ENCODE assay signal across 9 cellular contexts in genomic region chr1:51622455-51622913, GRCh38. TPM values are rescaled to one million over a fixed set of nuclear protein-coding genes. Genes with fewer than 3 reads are reported as not detected.
A peak's percentile ranks its signal among the peaks of the same experiment; 100 is the strongest.
DNase-seq lines count a peak whose midpoint lies in the region; ATAC-seq, FAIRE-seq and TF ChIP-seq lines count a peak whose summit lies in the region.
"Had no signal": no experiment of that assay in that cellular context is flagged by ENCODE, and none has a peak within 500 bp of the region (broad histone marks: within the 10 kb centered on the region; RNA-seq: fewer than 3 reads in every experiment).

No MANE protein-coding gene starts in this region.

- no peak overlapping the region for H2AFZ ChIP-seq in neural progenitor cell (replicated peaks)
- H2AFZ ChIP-seq: parathyroid adenoma had no signal

- no peaks in the 10 kb centered on the region for H3K36me3 ChIP-seq in neural progenitor cell

- no peak for TF ChIP-seq RAD21 in A549 (conservative IDR thresholded peaks at IDR 0.05 in 1 of 2, IDR thresholded peaks at IDR 0.05 in 1 of 2)

- FAIRE-seq in A549 (lab: Jason Lieb, UNC), result no peak

- no peaks in the 10 kb centered on the region for H3K27me3 Mint-ChIP-seq in neural progenitor cell (ENCODE audit: insufficient read depth, low read depth)

- no peaks in the 10 kb centered on the region for H3K9me3 ChIP-seq in A549
- H3K9me3 ChIP-seq in neural progenitor cell (ENCODE audit: low read depth), result no peaks in the 10 kb centered on the region

- H3K4me2 ChIP-seq in A549 (peak overlapping the region; percentile 66), neural progenitor cell (no peak overlapping the region)

- no peak overlapping the region for H3K27ac Mint-ChIP-seq in neural progenitor cell

- no peaks in the 10 kb centered on the region for H3K9me3 Mint-ChIP-seq in neural progenitor cell

- H3K4me3 ChIP-seq in A549 (no peak overlapping the region), neural progenitor cell (no peak overlapping the region)

- 0% methylated on average over 2 of the region's 2 CpGs for WGBS in A549 (ENCODE audit: missing lambda C conversion rate)

- H3K27ac ChIP-seq in A549 (peak overlapping the region; percentile 60 to 62), neural progenitor cell (no peak overlapping the region)
- H3K27ac ChIP-seq: parathyroid adenoma had no signal

- H4K20me1 ChIP-seq in neural progenitor cell (ENCODE audit: low read depth), result peaks cover 3% of the 10 kb centered on the region

- ATAC-seq in A549 (peak; percentile 78 to 82; a peak in 5 of 6 replicates), GM21367 (IDR thresholded peaks at IDR 0.05; ENCODE audit: unreplicated experiment) (no peak)

- CTCF ChIA-PET in A549 (lab: Yijun Ruan, JAX), result interaction anchor here (0.7 to 1.1 kb wide), 2 partner anchors 26 to 147 kb away, joined by 3 read pairs; no protein-coding TSS in a partner anchor

- H3K36me3 Mint-ChIP-seq in neural progenitor cell, result no peaks in the 10 kb centered on the region

- peaks cover 13% of the 10 kb centered on the region for H3K4me1 Mint-ChIP-seq in neural progenitor cell

- H3F3A ChIP-seq in neural progenitor cell (ENCODE audit: low read depth), result no peaks in the 10 kb centered on the region

- no peak overlapping the region for H3K4me3 Mint-ChIP-seq in neural progenitor cell

- H3K79me2 ChIP-seq in neural progenitor cell (ENCODE audit: low read depth), result peaks cover 62% of the 10 kb centered on the region
- H3K79me2 ChIP-seq: parathyroid adenoma had no signal

- TF ChIP-seq CTCF in A549 (IDR thresholded peaks at IDR 0.05) (no peak), neural progenitor cell (IDR thresholded peaks at IDR 0.05) (no peak)

- TF ChIP-seq EP300 in A549 (IDR thresholded peaks at IDR 0.05), result no peak

- POLR2A ChIA-PET in A549 (lab: Yijun Ruan, JAX), result no interaction called here

- TF ChIP-seq POLR2A in A549 (IDR thresholded peaks at IDR 0.05; ENCODE audit: low read length), result no peak

- H3K27me3 ChIP-seq in neural progenitor cell, result no peaks in the 10 kb centered on the region

- H3K9ac ChIP-seq in neural progenitor cell, result no peak overlapping the region
- H3K9ac ChIP-seq: parathyroid adenoma had no signal

- peaks cover 74% of the 10 kb centered on the region for H3K4me1 ChIP-seq in A549
- peaks cover 12% of the 10 kb centered on the region for H3K4me1 ChIP-seq in neural progenitor cell
- H3K4me1 ChIP-seq: parathyroid adenoma had no signal

- DNase-seq in A549 (ENCODE audit: low read depth in 1 of 2, low spot score in 1 of 2) (peak; percentile 43 to 87), HCEC 1CT (peak; percentile 59), NCI-H748 treated with DMSO at 0.1 percent for 48 hours (lab: John Stamatoyannopoulos, UW) (peak; percentile 72), cerebellar cortex (ENCODE audit: low spot score) (peak; percentile 32), mucosa of gallbladder (ENCODE audit: low spot score) (peak; percentile 62), neural progenitor cell (ENCODE audit: low spot score) (no peak), activated gamma-delta T cell treated with Interleukin-2 at 50 U/mL for 16 hours (no peak)

TF ChIP-seq in A549, 52 proteins besides CTCF, POLR2A, EP300 and RAD21:
- 0 out of 2 replicates have a peak, but pooled peaks have one; percentile 11 for TF ChIP-seq JUNB (IDR thresholded peaks at IDR 0.05)
- peak; percentile 46; the same call in 1 of the 2 replicates for TF ChIP-seq FOSL2 (IDR thresholded peaks at IDR 0.05)
- peak; percentile 74 for TF ChIP-seq FOSL2 (CRISPR knock-in tag; IDR thresholded peaks at IDR 0.05)
- TF ChIP-seq SREBF2 (IDR thresholded peaks at IDR 0.05), result no peak
- peak; percentile 12 for TF ChIP-seq MAFK (IDR thresholded peaks at IDR 0.05; ENCODE audit: partially characterized antibody)

RNA-seq across cellular contexts. Expression of gene OSBPL9, which starts 5.6 kb away (rescaled TPM):
- polyA plus RNA-seq in A549 (2011; rRNA removed) (93.7 and 108 TPM in 2 replicates), A549 (2017; fragmentation: RNase III; extraction: RNeasy Plus Mini Kit Qiagen cat#74134 plus additional on column Dnase treatment) (45.1 to 52.9 TPM (median 52.6 TPM) in 3 replicates)
- polyA plus RNA-seq in A549 (2012; cell fraction: cytosol; rRNA removed), result 21.0 and 30.1 TPM in 2 replicates
- 12.7 and 18.9 TPM in 2 replicates for polyA plus RNA-seq in A549 (2012; cell fraction: nucleus; rRNA removed)
- polyA minus RNA-seq in A549 (2011; rRNA and poly(A)+ RNA removed), result 139 and 185 TPM in 2 replicates
- total RNA-seq in mucosa of gallbladder (47.3 TPM), neural progenitor cell (ENCODE audit: low replicate concordance) (112 and 149 TPM in 2 replicates)

Comparison
In these comparisons a context has a peak if more than half of its experiments do, and no peak if none do; other contexts are left out.
1. DNase-seq: peak in A549 (2 of 2), HCEC 1CT (single experiment), NCI-H748 treated with DMSO at 0.1 percent for 48 hours (single experiment), cerebellar cortex (single experiment) and mucosa of gallbladder (single experiment); none in neural progenitor cell (single experiment) and activated gamma-delta T cell treated with Interleukin-2 at 50 U/mL for 16 hours (single experiment).